Comparison of ENCODE assay signal across 8 cellular contexts in the genomic region with DNA sequence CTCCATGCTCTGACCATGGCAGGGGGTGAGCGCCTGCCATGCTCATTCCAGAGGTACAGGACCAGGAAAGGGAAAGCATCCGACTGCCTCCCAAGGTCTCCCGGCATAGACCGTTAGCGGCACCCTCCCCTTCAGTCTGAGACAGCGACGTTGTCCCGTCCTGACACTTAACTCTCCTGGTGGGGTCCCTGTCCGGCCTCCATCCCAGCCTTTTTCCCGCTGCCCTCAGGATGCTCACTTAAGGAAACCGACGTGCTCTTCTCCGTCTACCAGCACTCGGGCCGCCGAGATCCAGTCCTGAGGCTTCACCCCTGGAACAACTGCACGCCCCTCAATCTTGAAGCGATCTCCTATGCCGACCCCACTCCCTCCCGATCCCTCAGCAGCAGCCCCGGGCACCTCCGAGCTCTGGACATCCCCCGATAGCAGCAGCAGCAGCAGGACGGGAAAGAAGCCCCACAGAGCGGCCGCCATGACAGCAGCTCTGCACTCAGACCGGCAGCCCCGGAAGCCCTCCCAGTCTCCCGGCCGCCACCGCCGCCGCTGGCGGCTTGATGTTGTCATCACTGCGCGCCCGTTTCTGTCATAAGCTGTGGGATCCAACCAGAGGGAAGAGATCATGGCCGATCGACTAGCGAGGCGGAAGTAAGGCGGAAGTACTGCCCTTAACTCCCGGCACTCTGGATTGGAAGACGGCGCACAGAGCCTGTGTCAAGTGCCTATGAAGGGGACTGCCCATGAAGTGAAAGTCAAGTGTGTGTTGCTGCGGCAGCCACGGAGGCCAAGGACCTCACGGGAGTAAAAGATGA.
DNase-seq lines count a peak whose midpoint lies in the region; ATAC-seq, FAIRE-seq and TF ChIP-seq lines count a peak whose summit lies in the region.

A gene (minus strand): TSS at position 497 of the 809 bp plus-strand sequence. CDS start 23 bp downstream, at position 474.
A gene (plus strand): TSS at position 718 of the 809 bp plus-strand sequence. CDS start 449 bp downstream, outside the sequence.

- peaks cover 26% of the 10 kb centered on the region for H3K4me1 Mint-ChIP-seq in nephron

- H3K4me1 ChIP-seq in MM.1S (ENCODE audit: low read length) = peaks cover 6% of the 10 kb centered on the region; the same call in 1 of the 2 replicates

- H3K4me3 Mint-ChIP-seq in nephron = peak within 1 kb of the TSS; percentile 98 to 99 (median 99)

- H3F3A ChIP-seq in MM.1S (ENCODE audit: insufficient read depth, low read length) = 0 out of 2 replicates have a peak, but pooled peaks cover 4% of the 10 kb centered on the region

- peak within 1 kb of the TSS; percentile 96 for H3K4me3 ChIP-seq in MM.1S (ENCODE audit: low read length)

- peak within 1 kb of the TSS; percentile 90 for H3K4me2 ChIP-seq in MM.1S (ENCODE audit: low read depth, low read length)

- peak; percentile 99 for DNase-seq in HCEC 1CT
- peak; percentile 99 for DNase-seq in MM.1S
- peak; percentile 96 for DNase-seq in SHP77 treated with DMSO at 0.1 percent for 48 hours (lab: John Stamatoyannopoulos, UW)
- DNase-seq in activated gamma-delta T cell treated with Interleukin-2 at 50 U/mL for 16 hours = peak; percentile 99
- peak; percentile 99 for DNase-seq in fibroblast of the conjunctiva (ENCODE audit: low read depth)
- peak; percentile 99 for DNase-seq in stimulated activated naive CD8-positive, alpha-beta T cell treated with anti-CD3 and anti-CD28 coated beads, Interleukin-15, Interleukin-2, amounts not matched to agents 100 U/mL and 50 U/mL, for 24 hours

- H3K9me3 Mint-ChIP-seq in nephron = peaks cover 5% of the 10 kb centered on the region

- no peaks in the 10 kb centered on the region for H3K27me3 Mint-ChIP-seq in nephron (ENCODE audit: low read depth)

- no peak for TF ChIP-seq CTCF in MM.1S (IDR thresholded peaks at IDR 0.05; ENCODE audit: low read length)
- TF ChIP-seq CTCF in nephron (IDR thresholded peaks at IDR 0.05; ENCODE audit: unreplicated experiment in 3 of 3) = no peak

- no peaks in the 10 kb centered on the region for H4K20me1 ChIP-seq in MM.1S (ENCODE audit: insufficient read depth, low read length)

- H3K27ac ChIP-seq in MM.1S (ENCODE audit: low read length) = peak within 1 kb of the TSS; percentile 68; the same call in 1 of the 2 replicates

- peaks cover 18% of the 10 kb centered on the region for H3K36me3 Mint-ChIP-seq in nephron (ENCODE audit: low read depth)

- H3K36me3 ChIP-seq in MM.1S (replicated peaks; ENCODE audit: insufficient read depth, low read length) = no peaks in the 10 kb centered on the region

- peaks cover 55% of the 10 kb centered on the region for H3K79me2 ChIP-seq in MM.1S (ENCODE audit: low read length)

- H3K27ac Mint-ChIP-seq in nephron = peak within 1 kb of the TSS; percentile 86 to 98 (median 95)

- no peaks in the 10 kb centered on the region for H3K27me3 ChIP-seq in MM.1S (replicated peaks; ENCODE audit: insufficient read depth, low read length)

- peak within 1 kb of the TSS; percentile 92 for H3K9ac ChIP-seq in MM.1S (ENCODE audit: low read length)

- peak; percentile 98 for FAIRE-seq in G401.6 (lab: Jason Lieb, UNC)

- H2AFZ ChIP-seq in MM.1S (ENCODE audit: low read length) = peak within 1 kb of the TSS; percentile 97

- no peaks in the 10 kb centered on the region for H3K9me3 ChIP-seq in MM.1S (replicated peaks; ENCODE audit: insufficient read depth, low read length)

- no peaks in the 10 kb centered on the region for H3K9me2 ChIP-seq in MM.1S (replicated peaks; ENCODE audit: insufficient read depth, low read length)

- peak; percentile 100 for ATAC-seq in stimulated activated naive CD8-positive, alpha-beta T cell treated with anti-CD3 and anti-CD28 coated beads, Interleukin-15, Interleukin-2, amounts not matched to agents 100 U/mL and 50 U/mL, for 24 hours

Comparison
In these comparisons a context has a peak if more than half of its experiments do, and no peak if none do; other contexts are left out.
1. Peak in every context shown above with its lines: DNase-seq, ATAC-seq, H3K4me3 ChIP-seq and H3K27ac ChIP-seq.